In the genomic region with DNA sequence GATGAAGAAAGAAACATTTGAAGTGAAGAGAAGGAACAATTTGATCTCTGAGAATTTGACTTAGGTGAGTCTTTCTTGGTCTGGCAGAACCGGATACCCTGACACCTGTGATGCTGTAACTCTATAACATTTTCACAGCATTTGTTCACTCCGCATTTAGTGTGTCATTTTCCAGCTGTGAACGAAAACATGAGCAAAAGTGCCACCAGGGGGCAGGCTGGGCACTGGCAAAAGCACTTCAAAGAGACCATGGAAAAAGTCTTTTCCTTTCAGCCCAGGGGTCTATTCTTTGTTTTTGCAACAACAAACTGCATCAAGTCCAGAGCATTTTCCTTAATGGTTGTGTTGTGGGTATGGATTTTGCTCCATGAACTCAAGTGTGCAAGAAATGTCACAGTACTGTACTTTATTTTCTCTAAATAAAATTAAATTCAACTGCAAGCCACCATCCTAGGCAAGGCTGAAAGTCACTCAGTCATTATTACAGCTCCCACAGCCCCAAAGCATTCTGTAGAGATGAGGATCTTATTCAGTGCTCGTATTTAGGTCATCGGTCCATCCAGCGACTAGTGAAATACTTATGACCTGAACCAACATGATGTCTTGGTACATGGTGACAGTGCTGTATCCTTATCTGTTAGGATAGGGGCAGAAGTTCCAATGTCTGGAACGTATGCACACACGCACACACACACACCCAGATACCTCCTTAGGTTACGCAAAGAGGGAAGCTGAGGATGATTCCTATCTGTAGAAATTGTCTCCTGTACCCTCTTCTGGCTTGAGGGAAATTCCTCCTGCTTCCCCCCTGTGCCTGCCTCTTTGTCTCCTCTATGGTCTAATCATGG, we compare ENCODE assay signal across 8 cellular contexts.
DNase-seq lines count a peak whose midpoint lies in the region; ATAC-seq and TF ChIP-seq lines count a peak whose summit lies in the region.

No MANE protein-coding gene starts in this region.

- H3K27me3 Mint-ChIP-seq in natural killer cell (ENCODE audit: low read depth in 2 of 2): peaks cover 0 to 3% of the 10 kb centered on the region in 2 donors
- peaks cover 0 to 6% of the 10 kb centered on the region in 2 donors for H3K27me3 Mint-ChIP-seq in stimulated activated naive B cell treated with anti-CD40 and anti-IgM and Interleukin-4, amounts not matched to agents 10 μg/mL and 1 μg/mL and 100 μg/mL, for 72 hours

- DNase-seq in ELF-1 (ENCODE audit: low read depth, low spot score) (peak; percentile 77), NCI-H82 treated with DMSO at 0.1 percent for 48 hours (lab: John Stamatoyannopoulos, UW; ENCODE audit: unreplicated experiment) (peak; percentile 2), natural killer cell (peak; percentile 55)
- peak; percentile 83 for DNase-seq in activated CD8-positive, alpha-beta memory T cell treated with anti-CD3 and anti-CD28 coated beads, Interleukin-2, amount 50 U/mL, for 48 hours
- peak; percentile 36 for DNase-seq in stimulated activated naive B cell treated with anti-CD40 and anti-IgM and Interleukin-4, amounts not matched to agents 10 μg/mL and 1 μg/mL and 100 μg/mL, for 72 hours

- peaks cover 13 to 16% of the 10 kb centered on the region in 2 donors for H3K4me1 Mint-ChIP-seq in natural killer cell
- H3K4me1 Mint-ChIP-seq in stimulated activated naive B cell treated with anti-CD40 and anti-IgM and Interleukin-4, amounts not matched to agents 10 μg/mL and 1 μg/mL and 100 μg/mL, for 72 hours: no peaks in the 10 kb centered on the region

- TF ChIP-seq CTCF in natural killer cell (IDR thresholded peaks at IDR 0.05): peak; percentile 76

- ATAC-seq in HG02642 (IDR thresholded peaks at IDR 0.05; ENCODE audit: poor library complexity, unreplicated experiment) (peak; percentile 59), esophagus mucosa (peak; percentile 40), natural killer cell (peak in 2 of 3 donors; percentile 55 to 59), HG03457 (IDR thresholded peaks at IDR 0.05; ENCODE audit: unreplicated experiment) (no peak)
- peak; percentile 41 to 44 for ATAC-seq in stimulated activated naive B cell treated with anti-CD40 and anti-IgM and Interleukin-4, amounts not matched to agents 10 μg/mL and 1 μg/mL and 100 μg/mL, for 72 hours (replicated peaks)

- H3K36me3 Mint-ChIP-seq in natural killer cell: no peaks in the 10 kb centered on the region
- H3K36me3 Mint-ChIP-seq in stimulated activated naive B cell treated with anti-CD40 and anti-IgM and Interleukin-4, amounts not matched to agents 10 μg/mL and 1 μg/mL and 100 μg/mL, for 72 hours: no peaks in the 10 kb centered on the region

- intact Hi-C loops in natural killer cell (cut with micrococcal nuclease): loop anchor here (1.0 to 10.0 kb wide), 4 partner anchors 363 to 1378 kb away; no protein-coding TSS in a partner anchor

- H3K9me3 Mint-ChIP-seq in natural killer cell: no peaks in the 10 kb centered on the region
- H3K9me3 Mint-ChIP-seq in stimulated activated naive B cell treated with anti-CD40 and anti-IgM and Interleukin-4, amounts not matched to agents 10 μg/mL and 1 μg/mL and 100 μg/mL, for 72 hours: no peaks in the 10 kb centered on the region

- H3K4me3 Mint-ChIP-seq in natural killer cell: peak overlapping the region; percentile 19
- no peak overlapping the region for H3K4me3 Mint-ChIP-seq in stimulated activated naive B cell treated with anti-CD40 and anti-IgM and Interleukin-4, amounts not matched to agents 10 μg/mL and 1 μg/mL and 100 μg/mL, for 72 hours

- no peak overlapping the region for H3K27ac Mint-ChIP-seq in natural killer cell
- H3K27ac Mint-ChIP-seq in stimulated activated naive B cell treated with anti-CD40 and anti-IgM and Interleukin-4, amounts not matched to agents 10 μg/mL and 1 μg/mL and 100 μg/mL, for 72 hours: no peak overlapping the region

Comparison
In these comparisons a context has a peak if more than half of its experiments do, and no peak if none do; other contexts are left out.
1. DNase-seq: peak in every context shown above with its lines; median percentile 83 in activated CD8-positive, alpha-beta memory T cell treated with anti-CD3 and anti-CD28 coated beads, Interleukin-2, amount 50 U/mL, for 48 hours; 77 in ELF-1; 55 in natural killer cell; 36 in stimulated activated naive B cell treated with anti-CD40 and anti-IgM and Interleukin-4, amounts not matched to agents 10 μg/mL and 1 μg/mL and 100 μg/mL, for 72 hours; 2 in NCI-H82 treated with DMSO at 0.1 percent for 48 hours.